ENCODE assay signal across 13 cellular contexts in the genomic region with DNA sequence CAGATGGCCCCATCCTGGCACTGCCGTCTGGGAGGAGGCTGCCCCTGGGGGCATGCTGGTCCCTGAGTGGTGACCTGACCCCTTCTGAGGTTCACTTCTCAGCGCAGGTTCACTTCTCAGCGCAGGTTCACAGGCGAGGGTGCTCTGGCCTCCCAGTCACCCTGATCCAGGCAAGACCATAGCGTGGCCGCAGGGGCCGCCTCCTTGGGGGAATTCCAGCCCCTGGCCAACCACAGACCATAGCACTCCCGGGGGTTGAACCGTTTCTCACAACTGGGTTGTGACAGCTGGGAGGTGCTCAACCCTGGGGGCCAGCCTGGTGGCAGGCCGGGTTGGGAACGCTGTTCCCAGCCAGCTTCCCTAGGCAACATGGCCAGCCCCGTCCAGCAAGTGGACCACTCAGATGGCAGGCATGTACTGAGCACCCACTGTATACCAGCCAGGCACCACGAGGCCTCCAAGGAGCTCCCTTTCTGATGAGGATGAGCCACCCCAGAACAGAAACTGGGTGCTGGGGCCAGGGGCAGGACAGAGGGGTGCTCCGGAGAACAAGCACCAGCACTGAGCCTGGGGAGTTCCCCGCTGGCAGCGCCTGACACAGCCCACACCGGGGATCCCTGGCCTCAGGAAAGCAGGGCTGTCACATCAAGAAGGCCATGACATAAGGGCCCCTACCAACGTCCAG. TPM values are rescaled to one million over a fixed set of nuclear protein-coding genes. Genes with fewer than 3 reads are reported as not detected.
DNase-seq lines count a peak whose midpoint lies in the region; ATAC-seq, FAIRE-seq and TF ChIP-seq lines count a peak whose summit lies in the region.
"Had no signal": no experiment of that assay in that cellular context is flagged by ENCODE, and none has a peak within 500 bp of the region (broad histone marks: within the 10 kb centered on the region; RNA-seq: fewer than 3 reads in every experiment).

No MANE protein-coding gene starts in this region.

- TF ChIP-seq RAD21 in SK-N-SH (IDR thresholded peaks at IDR 0.05; ENCODE audit: low read length): no peak

- POLR2A ChIA-PET in SK-N-SH (lab: Yijun Ruan, JAX): no interaction called here

- no peak overlapping the region for H3K4me3 Mint-ChIP-seq in T-helper 2 cell treated with Interferon-gamma antibody and Interleukin-4, amounts not matched to agents 5 μg/mL and 100 μg/mL, for 36 hours
- peak overlapping the region; percentile 44 for H3K4me3 Mint-ChIP-seq in natural killer cell treated with Interleukin-12 subunit alpha and Interleukin-12 subunit beta and Interleukin-15 and Interleukin-18, amount 100 ng/mL, for 72 hours

- TF ChIP-seq CTCF in SK-N-SH (IDR thresholded peaks at IDR 0.05) (no peak), brain microvascular endothelial cell (IDR thresholded peaks at IDR 0.05; ENCODE audit: low read depth, low read length, missing control alignments) (no peak)

- H3K4me1 Mint-ChIP-seq in T-helper 2 cell treated with Interferon-gamma antibody and Interleukin-4, amounts not matched to agents 5 μg/mL and 100 μg/mL, for 36 hours (ENCODE audit: low read depth): peaks cover 31% of the 10 kb centered on the region
- peaks cover 17 to 36% of the 10 kb centered on the region in 2 donors for H3K4me1 Mint-ChIP-seq in natural killer cell treated with Interleukin-12 subunit alpha and Interleukin-12 subunit beta and Interleukin-15 and Interleukin-18, amount 100 ng/mL, for 72 hours (ENCODE audit: low read depth in 2 of 2)

- H3K27me3 Mint-ChIP-seq in T-helper 2 cell treated with Interferon-gamma antibody and Interleukin-4, amounts not matched to agents 5 μg/mL and 100 μg/mL, for 36 hours (ENCODE audit: low read depth): no peaks in the 10 kb centered on the region
- H3K27me3 Mint-ChIP-seq in natural killer cell treated with Interleukin-12 subunit alpha and Interleukin-12 subunit beta and Interleukin-15 and Interleukin-18, amount 100 ng/mL, for 72 hours: no peaks in the 10 kb centered on the region

- peak overlapping the region; percentile 75 for H3K27ac Mint-ChIP-seq in T-helper 2 cell treated with Interferon-gamma antibody and Interleukin-4, amounts not matched to agents 5 μg/mL and 100 μg/mL, for 36 hours
- H3K27ac Mint-ChIP-seq in natural killer cell treated with Interleukin-12 subunit alpha and Interleukin-12 subunit beta and Interleukin-15 and Interleukin-18, amount 100 ng/mL, for 72 hours: peak overlapping the region; percentile 67 to 86

- CTCF ChIA-PET in SK-N-SH (lab: Yijun Ruan, JAX): interaction anchor here (0.9 to 15.3 kb wide), 7 partner anchors 23 to 984 kb away, joined by 3 to 232 read pairs (median 8); no protein-coding TSS in a partner anchor

- H3K36me3 ChIP-seq in SK-N-SH (replicated peaks in 1 of 2; ENCODE audit: control insufficient read depth in 1 of 2, insufficient read depth in 2 of 2, low read length in 1 of 2): no peaks in the 10 kb centered on the region
- no peaks in the 10 kb centered on the region for H3K36me3 ChIP-seq in brain microvascular endothelial cell (replicated peaks)
- H3K36me3 ChIP-seq: upper lobe of left lung had no signal

- no peak overlapping the region for H3K4me2 ChIP-seq in SK-N-SH

- no peaks in the 10 kb centered on the region for H3K9me3 Mint-ChIP-seq in T-helper 2 cell treated with Interferon-gamma antibody and Interleukin-4, amounts not matched to agents 5 μg/mL and 100 μg/mL, for 36 hours
- H3K9me3 Mint-ChIP-seq in natural killer cell treated with Interleukin-12 subunit alpha and Interleukin-12 subunit beta and Interleukin-15 and Interleukin-18, amount 100 ng/mL, for 72 hours: no peaks in the 10 kb centered on the region

- H3K4me3 ChIP-seq in SK-N-SH (ENCODE audit: low read depth in 2 of 2, low read length in 1 of 2) (no peak overlapping the region), brain microvascular endothelial cell (ENCODE audit: low read depth, low read length) (no peak overlapping the region)
- H3K4me3 ChIP-seq: GM23248, upper lobe of left lung had no signal

- in situ Hi-C loops in brain microvascular endothelial cell (cut with HindIII; ENCODE audit: low pct_ligation_motif_present, low sequenced_read_pairs): loop anchor here (25.0 kb wide), 1 partner anchor 884 kb away; no protein-coding TSS in a partner anchor

- H2AFZ ChIP-seq in SK-N-SH (ENCODE audit: low read depth): no peak overlapping the region
- H2AFZ ChIP-seq: GM23248 had no signal

- no peaks in the 10 kb centered on the region for H3K36me3 Mint-ChIP-seq in T-helper 2 cell treated with Interferon-gamma antibody and Interleukin-4, amounts not matched to agents 5 μg/mL and 100 μg/mL, for 36 hours (ENCODE audit: low read depth)
- no peaks in the 10 kb centered on the region for H3K36me3 Mint-ChIP-seq in natural killer cell treated with Interleukin-12 subunit alpha and Interleukin-12 subunit beta and Interleukin-15 and Interleukin-18, amount 100 ng/mL, for 72 hours

- H3K4me1 ChIP-seq in SK-N-SH (ENCODE audit: control insufficient read depth in 1 of 2, insufficient read depth in 2 of 2, low read depth in 1 of 2, low read length in 1 of 2): peaks cover 0 to 11% of the 10 kb centered on the region in 2 experiments; a peak in 1 of 4 replicates

- ATAC-seq in SK-N-SH treated with all-trans-retinoic acid at 6 μM for 48 hours (no peak), GM21786 (IDR thresholded peaks at IDR 0.05; ENCODE audit: unreplicated experiment) (peak; percentile 28)
- peak in 1 of 2 donors; percentile 22 for ATAC-seq in natural killer cell treated with Interleukin-12 subunit alpha and Interleukin-12 subunit beta and Interleukin-15 and Interleukin-18, amount 100 ng/mL, for 72 hours

- peak; percentile 34 for DNase-seq in SK-N-SH
- DNase-seq in T-helper 2 cell treated with Interferon-gamma antibody and Interleukin-4, amounts not matched to agents 5 μg/mL and 100 μg/mL, for 36 hours (ENCODE audit: low spot score): no peak
- DNase-seq in natural killer cell treated with Interleukin-12 subunit alpha and Interleukin-12 subunit beta and Interleukin-15 and Interleukin-18, amount 100 ng/mL, for 72 hours (ENCODE audit: low spot score): peak; percentile 77
- DNase-seq in brain microvascular endothelial cell: no peak
- DNase-seq in KG1 (lab: John Stamatoyannopoulos, UW): no peak
- no peak for DNase-seq in H54 (ENCODE audit: insufficient read length, low spot score)
- DNase-seq: GM23248; stimulated activated CD4-positive, alpha-beta T cell treated with anti-CD3 and anti-CD28 coated beads, Interleukin-2, amount 100 ng/mL, for 24 hours; SW 1271 had no signal

- TF ChIP-seq EP300 in SK-N-SH (IDR thresholded peaks at IDR 0.05; ENCODE audit: borderline replicate concordance in 1 of 2, low read depth in 1 of 2, low read length in 1 of 2): no peak

- no peak for TF ChIP-seq POLR2A in H54 (IDR thresholded peaks at IDR 0.05; ENCODE audit: low read depth, low read length)

- 90% methylated on average over 8 of the region's 18 CpGs for WGBS in SK-N-SH (ENCODE audit: low lambda C conversion rate)

- no peaks in the 10 kb centered on the region for H3K9me2 ChIP-seq in SK-N-SH

- no peaks in the 10 kb centered on the region for H3K27me3 ChIP-seq in SK-N-SH (ENCODE audit: insufficient read depth)
- no peaks in the 10 kb centered on the region for H3K27me3 ChIP-seq in brain microvascular endothelial cell (replicated peaks)
- H3K27me3 ChIP-seq: upper lobe of left lung had no signal

- no peak for FAIRE-seq in H54 (lab: Jason Lieb, UNC)

- H3K9me3 ChIP-seq in SK-N-SH: no peaks in the 10 kb centered on the region
- H3K9me3 ChIP-seq: upper lobe of left lung had no signal

- peaks cover 7% of the 10 kb centered on the region for H3F3A ChIP-seq in SK-N-SH (replicated peaks; ENCODE audit: insufficient read depth)

- no peak overlapping the region for H3K9ac ChIP-seq in SK-N-SH
- H3K9ac ChIP-seq: GM23248 had no signal

- no peaks in the 10 kb centered on the region for H4K20me1 ChIP-seq in SK-N-SH (ENCODE audit: insufficient read depth)

- H3K27ac ChIP-seq in SK-N-SH (ENCODE audit: low read depth in 2 of 2, low read length in 1 of 2): no peak overlapping the region
- no peak overlapping the region for H3K27ac ChIP-seq in brain microvascular endothelial cell
- H3K27ac ChIP-seq: 22Rv1, GM23248, upper lobe of left lung had no signal

- H3K79me2 ChIP-seq in SK-N-SH (ENCODE audit: insufficient read depth): no peaks in the 10 kb centered on the region

TF ChIP-seq in SK-N-SH, 30 proteins besides CTCF, POLR2A, EP300 and RAD21:
- no peak for TF ChIP-seq FOXM1 (IDR thresholded peaks at IDR 0.05; ENCODE audit: low read depth)
TF ChIP-seq in SK-N-SH: peak in this region for 0.

TF ChIP-seq in SK-N-SH treated with all-trans-retinoic acid at 6 μM for 48 hours, 23 proteins besides CTCF, POLR2A, EP300 and RAD21 (continues in another document):
- TF ChIP-seq, protein P1, sequence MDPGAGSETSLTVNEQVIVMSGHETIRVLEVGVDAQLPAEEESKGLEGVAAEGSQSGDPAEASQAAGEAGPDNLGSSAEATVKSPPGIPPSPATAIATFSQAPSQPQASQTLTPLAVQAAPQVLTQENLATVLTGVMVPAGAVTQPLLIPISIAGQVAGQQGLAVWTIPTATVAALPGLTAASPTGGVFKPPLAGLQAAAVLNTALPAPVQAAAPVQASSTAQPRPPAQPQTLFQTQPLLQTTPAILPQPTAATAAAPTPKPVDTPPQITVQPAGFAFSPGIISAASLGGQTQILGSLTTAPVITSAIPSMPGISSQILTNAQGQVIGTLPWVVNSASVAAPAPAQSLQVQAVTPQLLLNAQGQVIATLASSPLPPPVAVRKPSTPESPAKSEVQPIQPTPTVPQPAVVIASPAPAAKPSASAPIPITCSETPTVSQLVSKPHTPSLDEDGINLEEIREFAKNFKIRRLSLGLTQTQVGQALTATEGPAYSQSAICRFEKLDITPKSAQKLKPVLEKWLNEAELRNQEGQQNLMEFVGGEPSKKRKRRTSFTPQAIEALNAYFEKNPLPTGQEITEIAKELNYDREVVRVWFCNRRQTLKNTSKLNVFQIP (CRISPR knock-in tag; IDR thresholded peaks at IDR 0.05; ENCODE audit: borderline replicate concordance, low read depth): no peak
- TF ChIP-seq BACH2 (CRISPR knock-in tag; IDR thresholded peaks at IDR 0.05; ENCODE audit: borderline replicate concordance) (no peak), ARNTL (CRISPR knock-in tag; IDR thresholded peaks at IDR 0.05; ENCODE audit: borderline replicate concordance, low read depth) (no peak)

RNA-seq across cellular contexts. Expression of a gene that starts 28.3 kb away (rescaled TPM):
- 8.8 and 16.5 TPM in 2 replicates for polyA plus RNA-seq in SK-N-SH (2012; rRNA removed)
- 8.1 and 13.9 TPM in 2 replicates for polyA plus RNA-seq in SK-N-SH (2012; cell fraction: cytosol; rRNA removed)
- polyA plus RNA-seq in SK-N-SH (2012; cell fraction: nucleus; rRNA removed): 27.3 and 37.3 TPM in 2 replicates
- 10 to 100 TPM; 42.4 to 94.9 TPM for total RNA-seq in natural killer cell treated with Interleukin-12 subunit alpha and Interleukin-12 subunit beta and Interleukin-15 and Interleukin-18, amount 100 ng/mL, for 72 hours

Comparison
In these comparisons a context has a peak if more than half of its experiments do, and no peak if none do; other contexts are left out.
1. DNase-seq: peak in SK-N-SH (single experiment) and natural killer cell treated with Interleukin-12 subunit alpha and Interleukin-12 subunit beta and Interleukin-15 and Interleukin-18, amount 100 ng/mL, for 72 hours (single experiment); none in T-helper 2 cell treated with Interferon-gamma antibody and Interleukin-4, amounts not matched to agents 5 μg/mL and 100 μg/mL, for 36 hours (single experiment), brain microvascular endothelial cell (single experiment), KG1 (single experiment) and H54 (single experiment).